In the genomic region with DNA sequence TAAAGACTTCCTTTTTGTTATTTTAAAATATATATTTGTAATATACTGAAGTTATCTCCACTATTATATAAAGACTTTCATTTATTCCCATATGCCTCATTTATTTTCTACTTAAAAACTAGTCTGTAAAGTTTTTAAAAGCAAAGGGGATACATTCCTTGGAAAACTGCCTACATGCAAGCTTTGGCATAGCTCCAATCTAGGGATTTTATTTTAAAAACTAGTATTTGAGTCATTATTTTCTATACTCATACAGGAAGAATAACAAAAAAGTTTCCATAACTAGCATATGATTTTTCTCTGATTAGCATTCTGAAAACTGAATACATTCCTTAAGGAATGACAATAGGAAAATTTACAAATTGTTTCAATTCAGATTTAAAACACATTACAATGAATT, we compare ENCODE assay signal across 20 cellular contexts.
"Had no signal": no experiment of that assay in that cellular context is flagged by ENCODE, and none has a peak within 500 bp of the region (broad histone marks: within the 10 kb centered on the region; RNA-seq: fewer than 3 reads in every experiment).

No MANE protein-coding gene starts in this region.

- H3K27me3 ChIP-seq: adrenal gland, body of pancreas, right atrium auricular region, tibial nerve, uterus had no signal

- H3K27ac Mint-ChIP-seq: activated CD4-positive, alpha-beta memory T cell treated with anti-CD3 and anti-CD28 coated beads for 36 hours; activated CD4-positive, alpha-beta T cell treated with anti-CD3 and anti-CD28 coated beads for 36 hours; activated CD8-positive, alpha-beta memory T cell treated with anti-CD3 and anti-CD28 coated beads, Interleukin-2, amount 10 ng/mL, durations not matched to agents 7 days and 5 days had no signal

- H3K4me3 Mint-ChIP-seq: activated CD4-positive, alpha-beta memory T cell treated with anti-CD3 and anti-CD28 coated beads for 36 hours; activated CD4-positive, alpha-beta T cell treated with anti-CD3 and anti-CD28 coated beads for 36 hours; activated CD8-positive, alpha-beta memory T cell treated with anti-CD3 and anti-CD28 coated beads, Interleukin-2, amount 10 ng/mL, durations not matched to agents 7 days and 5 days had no signal

- H3K36me3 ChIP-seq: adrenal gland, right atrium auricular region, tibial nerve, uterus had no signal

- H3K4me1 ChIP-seq: adrenal gland, body of pancreas, right atrium auricular region, uterus had no signal

- ATAC-seq: activated CD4-positive, alpha-beta T cell treated with anti-CD3 and anti-CD28 coated beads for 36 hours; activated CD8-positive, alpha-beta memory T cell treated with anti-CD3 and anti-CD28 coated beads, Interleukin-2, amount 10 ng/mL, durations not matched to agents 7 days and 5 days; body of pancreas; left lobe of liver had no signal

- H3K36me3 Mint-ChIP-seq: activated CD4-positive, alpha-beta memory T cell treated with anti-CD3 and anti-CD28 coated beads for 36 hours; activated CD8-positive, alpha-beta memory T cell treated with anti-CD3 and anti-CD28 coated beads, Interleukin-2, amount 10 ng/mL, durations not matched to agents 7 days and 5 days had no signal

- H3K9me3 ChIP-seq: adrenal gland, body of pancreas, right atrium auricular region had no signal

- H3K9me3 Mint-ChIP-seq: activated CD4-positive, alpha-beta memory T cell treated with anti-CD3 and anti-CD28 coated beads for 36 hours had no signal

- H3K4me3 ChIP-seq: adrenal gland, body of pancreas, dorsolateral prefrontal cortex, right atrium auricular region, tibial nerve, uterus had no signal

- H3K27ac ChIP-seq: adrenal gland, body of pancreas, dorsolateral prefrontal cortex, right atrium auricular region, tibial nerve, uterus had no signal

- H3K4me1 Mint-ChIP-seq: activated CD4-positive, alpha-beta T cell treated with anti-CD3 and anti-CD28 coated beads for 36 hours; activated CD8-positive, alpha-beta memory T cell treated with anti-CD3 and anti-CD28 coated beads, Interleukin-2, amount 10 ng/mL, durations not matched to agents 7 days and 5 days had no signal

- FAIRE-seq: small intestine had no signal

- H3K27me3 Mint-ChIP-seq: activated CD4-positive, alpha-beta memory T cell treated with anti-CD3 and anti-CD28 coated beads for 36 hours; activated CD4-positive, alpha-beta T cell treated with anti-CD3 and anti-CD28 coated beads for 36 hours; activated CD8-positive, alpha-beta memory T cell treated with anti-CD3 and anti-CD28 coated beads, Interleukin-2, amount 10 ng/mL, durations not matched to agents 7 days and 5 days had no signal

- DNase-seq: activated CD4-positive, alpha-beta memory T cell treated with anti-CD3 and anti-CD28 coated beads for 36 hours; activated CD4-positive, alpha-beta T cell treated with anti-CD3 and anti-CD28 coated beads for 36 hours; activated CD8-positive, alpha-beta memory T cell treated with anti-CD3 and anti-CD28 coated beads, Interleukin-2, amount 10 ng/mL, durations not matched to agents 7 days and 5 days; activated naive CD4-positive, alpha-beta T cell treated with anti-CD3 and anti-CD28 coated beads, Interleukin-2, amount 50 U/mL, for 16 hours; activated T-cell treated with anti-CD3 and anti-CD28 coated beads, Interleukin-2, amount 50 U/mL, for 1 hour; adrenal gland; body of pancreas; dorsolateral prefrontal cortex; head of caudate nucleus; mammary epithelial cell; small intestine; stimulated activated CD4-positive, alpha-beta T cell treated with anti-CD3 and anti-CD28 coated beads, Interleukin-4, amount 100 ng/mL, for 4 hours; stimulated activated CD8-positive, alpha-beta memory T cell treated with anti-CD3 and anti-CD28 coated beads, Interleukin-4, amount 100 ng/mL, for 48 hours; stimulated activated naive CD4-positive, alpha-beta T cell treated with Interleukin-2 at 50 U/mL for 16 hours; substantia nigra; T-helper 2 cell; uterus had no signal
